3 cellular contexts compared by ENCODE assay signal in the genomic region with DNA sequence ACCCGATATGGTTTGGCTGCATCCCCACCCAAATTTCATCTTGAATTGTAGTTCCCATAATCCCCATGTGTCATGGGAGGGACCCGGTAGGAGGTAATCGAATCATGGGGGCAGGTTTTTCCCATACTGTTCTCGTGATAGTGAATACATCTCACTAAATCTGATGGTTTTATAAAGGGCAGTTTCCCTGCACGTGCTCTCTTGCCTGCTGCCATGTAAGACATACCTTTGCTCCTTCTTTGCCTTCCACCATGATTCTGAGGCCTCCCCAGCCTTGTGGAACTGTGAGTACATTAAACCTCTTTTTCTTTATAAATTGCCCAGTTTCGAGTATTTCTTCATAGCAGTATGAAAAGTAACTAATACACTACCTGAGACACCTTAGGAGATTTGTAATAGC. TPM values are rescaled to one million over a fixed set of nuclear protein-coding genes. Genes with fewer than 3 reads are reported as not detected.
"Had no signal": no experiment of that assay in that cellular context is flagged by ENCODE, and none has a peak within 500 bp of the region (broad histone marks: within the 10 kb centered on the region; RNA-seq: fewer than 3 reads in every experiment).

No MANE protein-coding gene starts in this region.

RNA-seq across cellular contexts. Expression of gene CLEC18C, which starts 32.8 kb away (rescaled TPM):
- total RNA-seq: ascending aorta, bronchial epithelial cell had no signal
- polyA plus RNA-seq: cardiac muscle cell had no signal
